In the genomic region with DNA sequence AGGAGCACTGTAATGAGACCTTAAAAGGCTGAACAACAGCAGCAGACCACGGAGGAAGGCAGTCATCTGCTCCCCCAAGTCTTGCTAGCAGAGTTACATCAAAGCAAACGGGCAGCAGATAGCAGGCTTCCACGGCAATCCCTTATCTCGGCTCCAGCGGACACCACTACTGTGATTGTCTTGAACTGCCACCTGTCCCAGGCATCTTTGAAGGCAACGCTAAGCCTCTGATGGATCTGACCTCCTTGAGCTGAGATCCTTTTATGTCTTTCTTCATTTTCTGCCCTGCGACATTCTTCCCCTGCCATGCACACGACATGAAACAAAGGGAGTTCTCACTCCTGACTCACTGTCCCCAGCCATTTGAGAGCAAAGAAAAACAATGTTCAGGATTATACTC, we compare ENCODE assay signal across 24 cellular contexts.
DNase-seq lines count a peak whose midpoint lies in the region; TF ChIP-seq lines count a peak whose summit lies in the region.
"Had no signal": no experiment of that assay in that cellular context is flagged by ENCODE, and none has a peak within 500 bp of the region (broad histone marks: within the 10 kb centered on the region; RNA-seq: fewer than 3 reads in every experiment).

No MANE protein-coding gene starts in this region.

- H3K27ac Mint-ChIP-seq in brain (peak overlapping the region in 4 of 5 experiments; percentile 46 to 82 (median 76)), mesothelial cell of epicardium (peak overlapping the region; percentile 33)
- H3K27ac Mint-ChIP-seq: CD4-positive, CD25-positive, alpha-beta regulatory T cell; HFFc6 had no signal

- no peak overlapping the region for H3K4me3 ChIP-seq in dorsolateral prefrontal cortex
- H3K4me3 ChIP-seq: BLaER1, GM12878, HAP-1, PC-9, SJCRH30 had no signal

- DNase-seq in ELF-1 (ENCODE audit: low read depth, low spot score) (peak; percentile 42), mesothelial cell of epicardium (ENCODE audit: low spot score in 2 of 2, unreplicated experiment in 2 of 2) (no peak), pons (ENCODE audit: low spot score) (peak; percentile 13), medulla oblongata (ENCODE audit: extremely low spot score) (no peak), dorsolateral prefrontal cortex (no peak)
- DNase-seq in activated CD4-positive, alpha-beta T cell treated with anti-CD3 and anti-CD28 coated beads for 1 hour, result no peak
- DNase-seq: CD4-positive, CD25-positive, alpha-beta regulatory T cell; GDM1; GOT3; HFFc6; Karpas-422; NCI-H1092 treated with DMSO at 0.1 percent for 48 hours; NCI-H1436; NCI-H187; NCI-H2081 treated with DMSO at 0.1 percent for 48 hours; NCI-H2171; NCI-H524; NCI-H774; PC-9; SJCRH30 had no signal

- H3K27me3 ChIP-seq in dorsolateral prefrontal cortex, result peaks cover 0 to 5% (median 0%) of the 10 kb centered on the region in 45 donors
- H3K27me3 ChIP-seq: BLaER1, SJCRH30 had no signal

- H3K27ac ChIP-seq in dorsolateral prefrontal cortex, result no peak overlapping the region
- H3K27ac ChIP-seq: BLaER1, PC-9, SJCRH30 had no signal

- peak overlapping the region in 4 of 5 experiments; percentile 44 to 75 (median 66) for H3K4me3 Mint-ChIP-seq in brain
- no peak overlapping the region for H3K4me3 Mint-ChIP-seq in mesothelial cell of epicardium
- H3K4me3 Mint-ChIP-seq: CD4-positive, CD25-positive, alpha-beta regulatory T cell; HFFc6 had no signal

- H3K27me3 Mint-ChIP-seq in brain (no peaks in the 10 kb centered on the region), mesothelial cell of epicardium (ENCODE audit: low read depth) (no peaks in the 10 kb centered on the region)
- H3K27me3 Mint-ChIP-seq: CD4-positive, CD25-positive, alpha-beta regulatory T cell had no signal

- peaks cover 77% of the 10 kb centered on the region for H3K4me1 Mint-ChIP-seq in brain
- H3K4me1 Mint-ChIP-seq in mesothelial cell of epicardium, result peaks cover 39% of the 10 kb centered on the region
- H3K4me1 Mint-ChIP-seq: CD4-positive, CD25-positive, alpha-beta regulatory T cell had no signal

- TF ChIP-seq CTCF in brain (conservative IDR thresholded peaks at IDR 0.05) (no peak), mesothelial cell of epicardium (IDR thresholded peaks at IDR 0.05; ENCODE audit: unreplicated experiment) (no peak), dorsolateral prefrontal cortex (IDR thresholded peaks at IDR 0.05 in 54 of 56, conservative IDR thresholded peaks at IDR 0.05 in 2 of 56; ENCODE audit: low read depth in 1 of 56, partially characterized antibody in 56 of 56) (no peak)

- H3K36me3 Mint-ChIP-seq in brain (peaks cover 11% of the 10 kb centered on the region), mesothelial cell of epicardium (peaks cover 5% of the 10 kb centered on the region)
- H3K36me3 Mint-ChIP-seq: CD4-positive, CD25-positive, alpha-beta regulatory T cell had no signal

- intact Hi-C loops in dorsolateral prefrontal cortex (cut with DNase I), result no loop called here

- H3K9me3 Mint-ChIP-seq in brain (peaks cover 4 to 5% (median 4%) of the 10 kb centered on the region in 5 experiments), mesothelial cell of epicardium (peaks cover 3% of the 10 kb centered on the region)
- H3K9me3 Mint-ChIP-seq: HFFc6 had no signal

Comparison
In these comparisons a context has a peak if more than half of its experiments do, and no peak if none do; other contexts are left out.
1. DNase-seq: peak in ELF-1 (single experiment) and pons (single experiment); none in mesothelial cell of epicardium (0 of 2), medulla oblongata (single experiment), dorsolateral prefrontal cortex (0 of 10) and activated CD4-positive, alpha-beta T cell treated with anti-CD3 and anti-CD28 coated beads for 1 hour (single experiment).